In the genomic region with DNA sequence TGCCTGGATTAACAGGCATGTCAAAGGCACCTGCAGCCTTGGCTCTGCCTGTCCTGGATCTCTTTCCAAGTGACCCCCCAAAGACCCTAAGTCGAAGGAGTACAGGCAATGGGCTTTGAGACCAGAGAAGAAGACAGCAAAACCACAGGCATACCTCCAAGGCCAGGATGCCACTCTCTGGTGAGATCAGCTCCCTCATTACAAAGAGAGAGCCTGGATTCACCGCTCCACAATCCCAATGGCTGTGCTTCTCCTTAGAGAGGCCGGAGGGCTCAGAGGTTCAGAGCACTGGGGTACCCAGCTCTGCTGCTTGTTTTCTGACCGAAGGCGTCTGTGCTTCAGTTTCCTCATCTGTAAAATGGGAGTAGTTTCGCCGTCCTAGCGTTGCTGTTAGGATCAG, we compare ENCODE assay signal across 26 cellular contexts.
"Had no signal": no experiment of that assay in that cellular context is flagged by ENCODE, and none has a peak within 500 bp of the region (broad histone marks: within the 10 kb centered on the region; RNA-seq: fewer than 3 reads in every experiment).

No MANE protein-coding gene starts in this region.

- H3K4me1 ChIP-seq: foreskin keratinocyte had no signal

- DNase-seq: activated CD4-positive, alpha-beta T cell treated with anti-CD3 and anti-CD28 coated beads for 1 hour; activated CD4-positive, alpha-beta T cell treated with anti-CD3 and anti-CD28 coated beads, Interleukin-2, amount 10 ng/mL, durations not matched to agents 7 days and 5 days; activated CD8-positive, alpha-beta T cell treated with anti-CD3 and anti-CD28 coated beads for 36 hours; activated gamma-delta T cell treated with Interleukin-2 at 50 U/mL for 16 hours; activated naive CD4-positive, alpha-beta T cell treated with anti-CD3 and anti-CD28 coated beads, Interleukin-2, amount 50 U/mL, for 16 hours; amniotic stem cell; caudate nucleus; cortex of kidney; foreskin keratinocyte; heart left ventricle; hypothalamus; immature natural killer cell; mesenchymal stem cell; mucosa of descending colon; nephron progenitor cell; stimulated activated CD4-positive, alpha-beta T cell treated with anti-CD3 and anti-CD28 coated beads, Interleukin-12 subunit alpha, Interleukin-12 subunit beta, amount 100 ng/mL, for 4 hours; stimulated activated CD4-positive, alpha-beta T cell treated with anti-CD3 and anti-CD28 coated beads, Interleukin-4, amount 100 ng/mL, for 1 hour; stimulated activated naive CD8-positive, alpha-beta T cell treated with anti-CD3 and anti-CD28 coated beads, Interleukin-15, amount 100 ng/mL, for 72 hours; substantia nigra; T-helper 2 cell; uterus had no signal

- H3K36me3 ChIP-seq: heart left ventricle, neutrophil, uterus had no signal

- H3K4me3 Mint-ChIP-seq: activated CD4-positive, alpha-beta T cell treated with anti-CD3 and anti-CD28 coated beads, Interleukin-2, amount 10 ng/mL, durations not matched to agents 7 days and 5 days; activated CD8-positive, alpha-beta T cell treated with anti-CD3 and anti-CD28 coated beads for 36 hours; immature natural killer cell; nephron progenitor cell; stimulated activated naive CD8-positive, alpha-beta T cell treated with anti-CD3 and anti-CD28 coated beads, Interleukin-15, amount 100 ng/mL, for 72 hours; type B pancreatic cell; WTC11 had no signal

- H3K4me3 ChIP-seq: heart left ventricle, mucosa of descending colon, skin epidermis, uterus had no signal

- H3K9me3 ChIP-seq: heart left ventricle, mucosa of descending colon, neutrophil, uterus had no signal

- H3K27me3 ChIP-seq: foreskin keratinocyte, heart left ventricle, neutrophil, uterus had no signal

- H3K36me3 Mint-ChIP-seq: immature natural killer cell, type B pancreatic cell, WTC11 had no signal

- ATAC-seq: foreskin keratinocyte; heart left ventricle; mucosa of descending colon; sciatic nerve; stimulated activated naive CD8-positive, alpha-beta T cell treated with anti-CD3 and anti-CD28 coated beads, Interleukin-15, amount 100 ng/mL, for 72 hours; WTC11 had no signal

- H3K9me3 Mint-ChIP-seq: activated CD4-positive, alpha-beta T cell treated with anti-CD3 and anti-CD28 coated beads, Interleukin-2, amount 10 ng/mL, durations not matched to agents 7 days and 5 days; activated CD8-positive, alpha-beta T cell treated with anti-CD3 and anti-CD28 coated beads for 36 hours; immature natural killer cell; nephron progenitor cell; stimulated activated naive CD8-positive, alpha-beta T cell treated with anti-CD3 and anti-CD28 coated beads, Interleukin-15, amount 100 ng/mL, for 72 hours; type B pancreatic cell; WTC11 had no signal

- H3K27me3 Mint-ChIP-seq: activated CD4-positive, alpha-beta T cell treated with anti-CD3 and anti-CD28 coated beads, Interleukin-2, amount 10 ng/mL, durations not matched to agents 7 days and 5 days; activated CD8-positive, alpha-beta T cell treated with anti-CD3 and anti-CD28 coated beads for 36 hours; stimulated activated naive CD8-positive, alpha-beta T cell treated with anti-CD3 and anti-CD28 coated beads, Interleukin-15, amount 100 ng/mL, for 72 hours; type B pancreatic cell had no signal

- H3K4me1 Mint-ChIP-seq: immature natural killer cell had no signal

- H3K27ac Mint-ChIP-seq: activated CD4-positive, alpha-beta T cell treated with anti-CD3 and anti-CD28 coated beads, Interleukin-2, amount 10 ng/mL, durations not matched to agents 7 days and 5 days; activated CD8-positive, alpha-beta T cell treated with anti-CD3 and anti-CD28 coated beads for 36 hours; immature natural killer cell; type B pancreatic cell; WTC11 had no signal

- H3K27ac ChIP-seq: foreskin keratinocyte, heart left ventricle, neutrophil, skin epidermis, uterus had no signal
